13 cellular contexts compared by ENCODE assay signal in genomic region chr13:33169273-33169980, GRCh38.
DNase-seq lines count a peak whose midpoint lies in the region; ATAC-seq, FAIRE-seq and TF ChIP-seq lines count a peak whose summit lies in the region.
"Had no signal": no experiment of that assay in that cellular context is flagged by ENCODE, and none has a peak within 500 bp of the region (broad histone marks: within the 10 kb centered on the region; RNA-seq: fewer than 3 reads in every experiment).

No MANE protein-coding gene starts in this region.

- H3K4me2 ChIP-seq in HepG2 (ENCODE audit: low read depth, low read length): peak overlapping the region; percentile 63

- peaks cover 3 to 20% of the 10 kb centered on the region in 2 experiments for H3K36me3 ChIP-seq in HepG2 (replicated peaks in 1 of 2; ENCODE audit: control insufficient read depth in 1 of 2, insufficient read depth in 2 of 2, low read length in 2 of 2)

- TF ChIP-seq EP300 in HepG2 (IDR thresholded peaks at IDR 0.05; ENCODE audit: low read depth in 2 of 2, low read length in 2 of 2) (no peak), HepG2 (CRISPR knock-in tag; IDR thresholded peaks at IDR 0.05; ENCODE audit: borderline replicate concordance) (no peak)

- no peak for FAIRE-seq in HepG2 (lab: Jason Lieb, UNC)

- POLR2A ChIA-PET in HepG2 (lab: Yijun Ruan, JAX): interaction anchor here (1.3 to 2.3 kb wide), 7 partner anchors 13 to 373 kb away, joined by 4 to 13 read pairs (median 8); no protein-coding TSS in a partner anchor

- TF ChIP-seq CTCF in choroid plexus epithelial cell (conservative IDR thresholded peaks at IDR 0.05; ENCODE audit: low read depth, low read length): no peak
- no peak for TF ChIP-seq CTCF in HepG2 (CRISPR knock-in tag; IDR thresholded peaks at IDR 0.05)

- H3K4me3 ChIP-seq in choroid plexus epithelial cell (ENCODE audit: low read depth, low read length): no peak overlapping the region
- peak overlapping the region in 1 of 3 experiments; percentile 30; a peak in 1 of 6 replicates for H3K4me3 ChIP-seq in HepG2 (replicated peaks in 1 of 3; ENCODE audit: insufficient read depth in 1 of 3, low read depth in 2 of 3, low read length in 3 of 3)
- H3K4me3 ChIP-seq: upper lobe of right lung had no signal

- CTCF ChIA-PET in HepG2 (lab: Yijun Ruan, JAX; ENCODE audit: low intra/inter-chr PET ratio, low total read pairs): no interaction called here

- no peak; the same call in 2 of the 3 replicates for ATAC-seq in HepG2
- no peak for ATAC-seq in HG02981 (IDR thresholded peaks at IDR 0.05; ENCODE audit: unreplicated experiment)
- no peak for ATAC-seq in HG03439 (IDR thresholded peaks at IDR 0.05; ENCODE audit: unreplicated experiment)
- no peak for ATAC-seq in HG02588 (IDR thresholded peaks at IDR 0.05; ENCODE audit: unreplicated experiment)
- ATAC-seq: upper lobe of right lung had no signal

- H2AFZ ChIP-seq in HepG2 (ENCODE audit: low read length): no peak overlapping the region

- in situ Hi-C loops in HepG2 (cut with HindIII; ENCODE audit: extremely low pct_ligation_motif_present, low pct_unique_long_range_greater_than_20kb): no loop called here

- DNase-seq in A172 (ENCODE audit: low spot score) (peak; percentile 66), HT1080 (ENCODE audit: low read depth) (peak; percentile 92), choroid plexus epithelial cell (ENCODE audit: low read depth) (peak; percentile 88), HepG2 (ENCODE audit: low spot score) (no peak), SKM-1 (lab: John Stamatoyannopoulos, UW; ENCODE audit: unreplicated experiment) (no peak)
- DNase-seq: activated B cell treated with CpG ODN at 0.5 μM for 24 hours, DMS79, NCI-H1105 treated with DMSO at 0.1 percent for 48 hours, retina, upper lobe of right lung had no signal

- no peaks in the 10 kb centered on the region for H3K27me3 ChIP-seq in HepG2 (ENCODE audit: control insufficient read depth in 1 of 2, insufficient read depth in 2 of 2, low read length in 2 of 2)
- H3K27me3 ChIP-seq: upper lobe of right lung had no signal

- intact Hi-C loops in HepG2 (cut with micrococcal nuclease; ENCODE audit: unreplicated experiment): loop anchor here (2.0 to 5.0 kb wide), 2 partner anchors 25 to 42 kb away; no protein-coding TSS in a partner anchor

- H3K27ac ChIP-seq in HepG2 (ENCODE audit: extremely low read length, insufficient read depth, low read length): peak overlapping the region; percentile 85
- H3K27ac ChIP-seq: upper lobe of right lung had no signal

- H3K4me1 ChIP-seq in HepG2 (ENCODE audit: insufficient read depth, low read length): peaks cover 65% of the 10 kb centered on the region
- H3K4me1 ChIP-seq: upper lobe of right lung had no signal

- H3K79me2 ChIP-seq in HepG2 (ENCODE audit: insufficient read depth, low read length): no peaks in the 10 kb centered on the region

- TF ChIP-seq POLR2A in HepG2 (IDR thresholded peaks at IDR 0.05; ENCODE audit: insufficient read depth in 1 of 2, low read depth in 2 of 2, low read length in 2 of 2): no peak

- H3K9ac ChIP-seq in HepG2 (ENCODE audit: insufficient read depth, low read depth, low read length): peak overlapping the region; percentile 43

- no peak for TF ChIP-seq RAD21 in HepG2 (CRISPR knock-in tag; IDR thresholded peaks at IDR 0.05)

- WGBS in HepG2 (ENCODE audit: low lambda C conversion rate): 79% methylated on average over 6 of the region's 6 CpGs

- no TSS peak for BruUV-seq in HepG2 (replicated peaks; lab: Mats Ljungman, UMichigan)

- H3K9me3 ChIP-seq in HepG2 (ENCODE audit: low read length): no peaks in the 10 kb centered on the region
- H3K9me3 ChIP-seq: upper lobe of right lung had no signal

- H4K20me1 ChIP-seq in HepG2 (ENCODE audit: insufficient read depth, low read length): no peaks in the 10 kb centered on the region

TF ChIP-seq in HepG2, 621 proteins besides CTCF, POLR2A, EP300 and RAD21:
- TF ChIP-seq NONO (IDR thresholded peaks at IDR 0.05): no peak
- TF ChIP-seq NONO (CRISPR knock-in tag; conservative IDR thresholded peaks at IDR 0.05): no peak
- TF ChIP-seq HMG20A (CRISPR knock-in tag; IDR thresholded peaks at IDR 0.05; ENCODE audit: borderline replicate concordance): 0 out of 2 replicates have a peak, but pooled peaks have one; percentile 30
- TF ChIP-seq MAFF (IDR thresholded peaks at IDR 0.05; ENCODE audit: low read depth, low read length): peak; percentile 18; the same call in 1 of the 2 replicates

Comparison
In these comparisons a context has a peak if more than half of its experiments do, and no peak if none do; other contexts are left out.
1. DNase-seq: peak in A172 (single experiment), HT1080 (single experiment) and choroid plexus epithelial cell (single experiment); none in HepG2 (single experiment) and SKM-1 (single experiment).